Comparison of ENCODE assay signal across 10 cellular contexts in genomic region chr10:113856563-113856962, GRCh38. TPM values are rescaled to one million over a fixed set of nuclear protein-coding genes. Genes with fewer than 3 reads are reported as not detected.
A peak's percentile ranks its signal among the peaks of the same experiment; 100 is the strongest.
DNase-seq lines count a peak whose midpoint lies in the region; ATAC-seq and TF ChIP-seq lines count a peak whose summit lies in the region.
"Had no signal": no experiment of that assay in that cellular context is flagged by ENCODE, and none has a peak within 500 bp of the region (broad histone marks: within the 10 kb centered on the region; RNA-seq: fewer than 3 reads in every experiment).

No MANE protein-coding gene starts in this region.

- H3K27me3 ChIP-seq in osteoblast (ENCODE audit: insufficient read depth, low read length) = no peaks in the 10 kb centered on the region
- H3K27me3 ChIP-seq in effector memory CD4-positive, alpha-beta T cell (replicated peaks; ENCODE audit: control insufficient read depth, insufficient read depth, low read length, poor library complexity, severe bottlenecking) = no peaks in the 10 kb centered on the region

- peaks cover 38% of the 10 kb centered on the region for H3K79me2 ChIP-seq in osteoblast (ENCODE audit: insufficient read depth, low read length)

- no peaks in the 10 kb centered on the region for H4K20me1 ChIP-seq in osteoblast (ENCODE audit: insufficient read depth, low read length)

- peaks cover 0 to 2% of the 10 kb centered on the region in 2 donors for H3K9me3 Mint-ChIP-seq in effector memory CD8-positive, alpha-beta T cell

- H3K4me2 ChIP-seq in osteoblast (ENCODE audit: insufficient read depth, low read length) = peak overlapping the region; percentile 99

- H3K36me3 Mint-ChIP-seq in effector memory CD8-positive, alpha-beta T cell (ENCODE audit: insufficient read depth) = peaks cover 42% of the 10 kb centered on the region

- ATAC-seq in effector memory CD8-positive, alpha-beta T cell (replicated peaks) = no peak
- ATAC-seq in GM18861 (IDR thresholded peaks at IDR 0.05; ENCODE audit: unreplicated experiment) = no peak
- ATAC-seq in HG03342 (IDR thresholded peaks at IDR 0.05; ENCODE audit: unreplicated experiment) = no peak
- no peak for ATAC-seq in HG03135 (IDR thresholded peaks at IDR 0.05; ENCODE audit: unreplicated experiment)
- ATAC-seq: activated CD4-positive, CD25-positive, alpha-beta regulatory T cell treated with anti-CD3 and anti-CD28 coated beads, Interleukin-2, amount 50 U/mL, for 24 hours had no signal

- peak overlapping the region; percentile 7 to 98 for H3K27ac Mint-ChIP-seq in effector memory CD8-positive, alpha-beta T cell

- H3K4me3 Mint-ChIP-seq in effector memory CD8-positive, alpha-beta T cell = peak overlapping the region in 1 of 2 donors; percentile 98

- no peaks in the 10 kb centered on the region for H3K27me3 Mint-ChIP-seq in effector memory CD8-positive, alpha-beta T cell

- peaks cover 19% of the 10 kb centered on the region for H3K4me1 ChIP-seq in osteoblast (ENCODE audit: insufficient read depth, low read length)
- peaks cover 7% of the 10 kb centered on the region for H3K4me1 ChIP-seq in effector memory CD4-positive, alpha-beta T cell (ENCODE audit: control insufficient read depth, insufficient read depth, low read length, poor library complexity, severe bottlenecking)

- peak; percentile 25 for DNase-seq in NAMALWA (ENCODE audit: low spot score)
- DNase-seq in effector memory CD8-positive, alpha-beta T cell = no peak
- peak; percentile 51 for DNase-seq in osteoblast (ENCODE audit: insufficient read length, low spot score, missing footprints)
- DNase-seq in effector memory CD4-positive, alpha-beta T cell = no peak
- DNase-seq: mesendoderm had no signal

- H3K9me3 ChIP-seq in osteoblast (ENCODE audit: low read depth, low read length) = no peaks in the 10 kb centered on the region
- no peaks in the 10 kb centered on the region for H3K9me3 ChIP-seq in effector memory CD4-positive, alpha-beta T cell (ENCODE audit: control insufficient read depth, low read length)

- H3K4me1 Mint-ChIP-seq in effector memory CD8-positive, alpha-beta T cell (ENCODE audit: low read depth in 2 of 2) = peaks cover 23 to 36% of the 10 kb centered on the region in 2 donors

- H3K27ac ChIP-seq in osteoblast (ENCODE audit: low read depth, low read length) = no peak overlapping the region
- H3K27ac ChIP-seq in effector memory CD4-positive, alpha-beta T cell (ENCODE audit: insufficient read depth, low read length, poor library complexity, severe bottlenecking) = no peak overlapping the region

- TF ChIP-seq CTCF in osteoblast (IDR thresholded peaks at IDR 0.05; ENCODE audit: extremely low read depth, low read depth, low read length) = no peak

- H3K36me3 ChIP-seq in osteoblast (ENCODE audit: insufficient read depth, low read length) = peaks cover 14% of the 10 kb centered on the region
- peaks cover 13% of the 10 kb centered on the region for H3K36me3 ChIP-seq in effector memory CD4-positive, alpha-beta T cell (ENCODE audit: control insufficient read depth, insufficient read depth, low read length)

- H3K4me3 ChIP-seq in GM08714 (ENCODE audit: low read length) = peak overlapping the region; percentile 86; the same call in 1 of the 2 replicates
- no peak overlapping the region for H3K4me3 ChIP-seq in osteoblast (ENCODE audit: insufficient read depth, low read length)
- no peak overlapping the region for H3K4me3 ChIP-seq in effector memory CD4-positive, alpha-beta T cell (ENCODE audit: insufficient read depth, low read depth, low read length, poor library complexity, severe bottlenecking)

- H2AFZ ChIP-seq in osteoblast (ENCODE audit: low read length) = no peak overlapping the region

RNA-seq across cellular contexts. Expression of gene NHLRC2, which starts 2.1 kb away (rescaled TPM):
- total RNA-seq in osteoblast = 15.6 and 16.2 TPM in 2 replicates

RNA-seq across cellular contexts. Expression of gene DCLRE1A, which starts 2.7 kb away (rescaled TPM):
- 5.0 and 5.1 TPM in 2 replicates for total RNA-seq in osteoblast

Comparison
In these comparisons a context has a peak if more than half of its experiments do, and no peak if none do; other contexts are left out.
1. DNase-seq: peak in NAMALWA (single experiment) and osteoblast (single experiment); none in effector memory CD8-positive, alpha-beta T cell (0 of 3) and effector memory CD4-positive, alpha-beta T cell (0 of 3).